8 cellular contexts compared by ENCODE assay signal in genomic region chr3:142022381-142022780, GRCh38.
DNase-seq lines count a peak whose midpoint lies in the region; ATAC-seq, FAIRE-seq and TF ChIP-seq lines count a peak whose summit lies in the region.

No MANE protein-coding gene starts in this region.

- no TSS peak for BruUV-seq in PC-3 (replicated peaks; lab: Mats Ljungman, UMichigan)
- no TSS peak for BruUV-seq in HepG2 (replicated peaks; lab: Mats Ljungman, UMichigan)

- no peaks in the 10 kb centered on the region for H3K9me3 ChIP-seq in PC-3 (ENCODE audit: low read length)
- no peaks in the 10 kb centered on the region for H3K9me3 ChIP-seq in HepG2 (ENCODE audit: low read length)

- WGBS in HepG2 (ENCODE audit: low lambda C conversion rate) = 90% methylated on average over 1 of the region's 1 CpG

- H3K4me1 ChIP-seq in PC-3 (ENCODE audit: insufficient read depth, low read length) (no peaks in the 10 kb centered on the region), HepG2 (ENCODE audit: insufficient read depth, low read length) (peaks cover 6% of the 10 kb centered on the region; the same call in 1 of the 2 replicates)

- no peak for FAIRE-seq in HepG2 (lab: Jason Lieb, UNC)

- H3K4me3 ChIP-seq in PC-3 (ENCODE audit: low read length) = no peak overlapping the region
- no peak overlapping the region for H3K4me3 ChIP-seq in HepG2 (replicated peaks in 1 of 3; ENCODE audit: insufficient read depth in 1 of 3, low read depth in 2 of 3, low read length in 3 of 3)

- H4K20me1 ChIP-seq in PC-3 (ENCODE audit: low read length) = no peaks in the 10 kb centered on the region
- H4K20me1 ChIP-seq in HepG2 (ENCODE audit: insufficient read depth, low read length) = no peaks in the 10 kb centered on the region

- POLR2A ChIA-PET in PC-3 (lab: Charles Lee; ENCODE audit: unreplicated experiment) (no interaction called here), HepG2 (lab: Yijun Ruan, JAX) (no interaction called here)

- H3K9me2 ChIP-seq in PC-3 (replicated peaks; ENCODE audit: low read length) = no peaks in the 10 kb centered on the region

- DNase-seq in Caki2 (ENCODE audit: low read depth) (peak; percentile 30), PC-3 (peak; percentile 6), HepG2 (ENCODE audit: low spot score) (no peak), amniotic stem cell (lab: John Stamatoyannopoulos, UW) (no peak), NCI-H748 treated with DMSO at 0.1 percent for 48 hours (lab: John Stamatoyannopoulos, UW) (no peak)

- TF ChIP-seq EP300 in HepG2 (IDR thresholded peaks at IDR 0.05; ENCODE audit: low read depth in 2 of 2, low read length in 2 of 2) (no peak), HepG2 (CRISPR knock-in tag; IDR thresholded peaks at IDR 0.05; ENCODE audit: borderline replicate concordance) (no peak)

- CTCF ChIA-PET in PC-3 (lab: Charles Lee) (no interaction called here), HepG2 (lab: Yijun Ruan, JAX; ENCODE audit: low intra/inter-chr PET ratio, low total read pairs) (no interaction called here)

- no peak overlapping the region for H2AFZ ChIP-seq in PC-3 (ENCODE audit: low read length)
- H2AFZ ChIP-seq in HepG2 (ENCODE audit: low read length) = no peak overlapping the region

- TF ChIP-seq CTCF in PC-3 (conservative IDR thresholded peaks at IDR 0.05; ENCODE audit: low read depth, low read length) (peak; percentile 26; the same call in 1 of the 2 replicates), HepG2 (CRISPR knock-in tag; IDR thresholded peaks at IDR 0.05) (peak; percentile 38)

- no peak for TF ChIP-seq POLR2A in HepG2 (IDR thresholded peaks at IDR 0.05; ENCODE audit: insufficient read depth in 1 of 2, low read depth in 2 of 2, low read length in 2 of 2)

- no peaks in the 10 kb centered on the region for H3F3A ChIP-seq in PC-3 (ENCODE audit: low read length, unreplicated experiment)

- H3K79me2 ChIP-seq in PC-3 (ENCODE audit: low read length) (no peaks in the 10 kb centered on the region), HepG2 (ENCODE audit: insufficient read depth, low read length) (no peaks in the 10 kb centered on the region)

- peak; percentile 73 for ATAC-seq in GM18907 (IDR thresholded peaks at IDR 0.05; ENCODE audit: unreplicated experiment)
- ATAC-seq in HG03097 (IDR thresholded peaks at IDR 0.05; ENCODE audit: low FRiP score, unreplicated experiment) = peak; percentile 54
- peak; percentile 53 for ATAC-seq in PC-3
- ATAC-seq in HepG2 = peak; percentile 52; the same call in 1 of the 3 replicates
- no peak for ATAC-seq in HG03039 (IDR thresholded peaks at IDR 0.05; ENCODE audit: unreplicated experiment)

- no peaks in the 10 kb centered on the region for H3K36me3 ChIP-seq in PC-3 (ENCODE audit: low read depth, low read length)
- no peaks in the 10 kb centered on the region for H3K36me3 ChIP-seq in HepG2 (replicated peaks in 1 of 2; ENCODE audit: control insufficient read depth in 1 of 2, insufficient read depth in 2 of 2, low read length in 2 of 2)

- intact Hi-C loops in PC-3 (cut with micrococcal nuclease) = loop anchor here (2.0 kb wide), 1 partner anchor 258 kb away; no protein-coding TSS in a partner anchor
- intact Hi-C loops in HepG2 (cut with micrococcal nuclease; ENCODE audit: unreplicated experiment) = no loop called here

- H3K4me2 ChIP-seq in PC-3 (ENCODE audit: low read length) (no peak overlapping the region), HepG2 (ENCODE audit: low read depth, low read length) (no peak overlapping the region)

- in situ Hi-C loops in Caki2 (cut with HindIII; ENCODE audit: low pct_unique_long_range_greater_than_20kb, low sequenced_read_pairs) = no loop called here
- in situ Hi-C loops in HepG2 (cut with HindIII; ENCODE audit: extremely low pct_ligation_motif_present, low pct_unique_long_range_greater_than_20kb) = no loop called here

- H3K9ac ChIP-seq in PC-3 (ENCODE audit: low read length) = no peak overlapping the region
- no peak overlapping the region for H3K9ac ChIP-seq in HepG2 (ENCODE audit: insufficient read depth, low read depth, low read length)

- no peak for TF ChIP-seq RAD21 in HepG2 (CRISPR knock-in tag; IDR thresholded peaks at IDR 0.05)

- H3K27me3 ChIP-seq in PC-3 (ENCODE audit: low read length) (no peaks in the 10 kb centered on the region), HepG2 (ENCODE audit: control insufficient read depth in 1 of 2, insufficient read depth in 2 of 2, low read length in 2 of 2) (no peaks in the 10 kb centered on the region)

- H3K27ac ChIP-seq in PC-3 (ENCODE audit: low read length) (no peak overlapping the region), HepG2 (ENCODE audit: extremely low read length, insufficient read depth, low read length) (no peak overlapping the region)

TF ChIP-seq in HepG2, 621 proteins besides CTCF, POLR2A, EP300 and RAD21:
- TF ChIP-seq STAG1 (CRISPR knock-in tag; IDR thresholded peaks at IDR 0.05) (peak; percentile 60), ZNF550 (CRISPR knock-in tag; IDR thresholded peaks at IDR 0.05; ENCODE audit: borderline replicate concordance) (no peak)

Comparison
In these comparisons a context has a peak if more than half of its experiments do, and no peak if none do; other contexts are left out.
1. DNase-seq: peak in Caki2 (single experiment) and PC-3 (single experiment); none in HepG2 (single experiment), amniotic stem cell (single experiment) and NCI-H748 treated with DMSO at 0.1 percent for 48 hours (single experiment).